In genomic region chr11:122692444-122692843, GRCh38 we compare ENCODE assay signal across 18 cellular contexts. TPM values are rescaled to one million over a fixed set of nuclear protein-coding genes. Genes with fewer than 3 reads are reported as not detected.
A peak's percentile ranks its signal among the peaks of the same experiment; 100 is the strongest.
DNase-seq lines count a peak whose midpoint lies in the region; ATAC-seq and TF ChIP-seq lines count a peak whose summit lies in the region.
"Had no signal": no experiment of that assay in that cellular context is flagged by ENCODE, and none has a peak within 500 bp of the region (broad histone marks: within the 10 kb centered on the region; RNA-seq: fewer than 3 reads in every experiment).

No MANE protein-coding gene starts in this region.

- H3K36me3 Mint-ChIP-seq in activated naive CD4-positive, alpha-beta T cell treated with anti-CD3 and anti-CD28 coated beads, Interleukin-2, amount 50 U/mL, for 24 hours = peaks cover 5% of the 10 kb centered on the region
- peaks cover 8% of the 10 kb centered on the region for H3K36me3 Mint-ChIP-seq in activated CD8-positive, alpha-beta T cell treated with anti-CD3 and anti-CD28 coated beads for 36 hours (ENCODE audit: low read depth)

- H3K79me2 ChIP-seq in hepatocyte = no peaks in the 10 kb centered on the region

- H3K4me2 ChIP-seq in hepatocyte = no peak overlapping the region

- no peak for ATAC-seq in activated CD8-positive, alpha-beta T cell treated with anti-CD3 and anti-CD28 coated beads for 36 hours

- H3K27ac ChIP-seq in hepatocyte (peak overlapping the region; percentile 62), thymus (ENCODE audit: low read depth) (peak overlapping the region; percentile 46)

- H3K4me3 Mint-ChIP-seq in activated naive CD4-positive, alpha-beta T cell treated with anti-CD3 and anti-CD28 coated beads, Interleukin-2, amount 50 U/mL, for 24 hours = peak overlapping the region; percentile 16
- no peak overlapping the region for H3K4me3 Mint-ChIP-seq in activated CD8-positive, alpha-beta T cell treated with anti-CD3 and anti-CD28 coated beads for 36 hours

- POLR2A ChIA-PET in activated CD8-positive, alpha-beta T cell treated with anti-CD3 and anti-CD28 coated beads for 36 hours (lab: Charles Lee) = interaction anchor here (0.6 to 1.5 kb wide), 3 partner anchors 21 to 48 kb away, joined by 3 to 4 read pairs (median 3); no protein-coding TSS in a partner anchor

- peaks cover under 1% of the 10 kb centered on the region for H3K9me3 Mint-ChIP-seq in activated naive CD4-positive, alpha-beta T cell treated with anti-CD3 and anti-CD28 coated beads, Interleukin-2, amount 50 U/mL, for 24 hours
- H3K9me3 Mint-ChIP-seq in activated CD8-positive, alpha-beta T cell treated with anti-CD3 and anti-CD28 coated beads for 36 hours = no peaks in the 10 kb centered on the region

- H3K27me3 ChIP-seq in hepatocyte (no peaks in the 10 kb centered on the region), thymus (ENCODE audit: control insufficient read depth, insufficient read depth) (no peaks in the 10 kb centered on the region)
- H3K27me3 ChIP-seq: right atrium auricular region, vagina had no signal

- peaks cover 17% of the 10 kb centered on the region for H3K4me1 ChIP-seq in hepatocyte (ENCODE audit: insufficient read depth)
- peaks cover 61% of the 10 kb centered on the region for H3K4me1 ChIP-seq in thymus (ENCODE audit: control insufficient read depth, insufficient read depth, low read length)

- no peaks in the 10 kb centered on the region for H3K27me3 Mint-ChIP-seq in activated naive CD4-positive, alpha-beta T cell treated with anti-CD3 and anti-CD28 coated beads, Interleukin-2, amount 50 U/mL, for 24 hours
- no peaks in the 10 kb centered on the region for H3K27me3 Mint-ChIP-seq in activated CD8-positive, alpha-beta T cell treated with anti-CD3 and anti-CD28 coated beads for 36 hours

- H2AFZ ChIP-seq in hepatocyte = no peak overlapping the region

- no peak for DNase-seq in activated naive CD4-positive, alpha-beta T cell (lab: John Stamatoyannopoulos, UW)
- DNase-seq in activated CD8-positive, alpha-beta T cell treated with anti-CD3 and anti-CD28 coated beads for 36 hours = no peak
- DNase-seq in hepatocyte (ENCODE audit: low spot score) (no peak), NCI-H774 (lab: John Stamatoyannopoulos, UW) (no peak), NCI-H1417 (lab: John Stamatoyannopoulos, UW) (no peak), NCI-H146 treated with DMSO at 0.1 percent for 48 hours (lab: John Stamatoyannopoulos, UW; ENCODE audit: unreplicated experiment) (no peak)
- DNase-seq: ACHN; activated CD4-positive, alpha-beta T cell treated with anti-CD3 and anti-CD28 coated beads, Interleukin-2, amount 50 U/mL, for 4 hours; activated gamma-delta T cell; erythroblast; NK-92 treated with Interleukin-12 subunit alpha and Interleukin-12 subunit beta, amount 100 ng/mL, for 24 hours; SHP77; stimulated activated CD4-positive, alpha-beta T cell treated with anti-CD3 and anti-CD28 coated beads, Interleukin-4, amount 100 ng/mL, for 1 hour; T-helper 9 cell had no signal

- 68% methylated on average over 6 of the region's 6 CpGs for WGBS in hepatocyte (ENCODE audit: low lambda C conversion rate, missing lambda C conversion rate)
- 95% methylated on average over 6 of the region's 6 CpGs for WGBS in thymus

- no peaks in the 10 kb centered on the region for H4K20me1 ChIP-seq in hepatocyte (ENCODE audit: insufficient read depth, poor library complexity, severe bottlenecking)

- H3K36me3 ChIP-seq in hepatocyte (replicated peaks; ENCODE audit: insufficient read depth, low read depth) (no peaks in the 10 kb centered on the region), thymus (ENCODE audit: control insufficient read depth, insufficient read depth) (no peaks in the 10 kb centered on the region)
- H3K36me3 ChIP-seq: right atrium auricular region, vagina had no signal

- CTCF ChIA-PET in activated CD8-positive, alpha-beta T cell treated with anti-CD3 and anti-CD28 coated beads for 36 hours (lab: Charles Lee) = interaction anchor here (0.6 to 2.6 kb wide), 3 partner anchors 20 to 165 kb away, joined by 3 to 24 read pairs (median 3); no protein-coding TSS in a partner anchor

- H3K9me3 ChIP-seq in hepatocyte (ENCODE audit: low read depth) (no peaks in the 10 kb centered on the region), thymus (ENCODE audit: control insufficient read depth) (no peaks in the 10 kb centered on the region)
- H3K9me3 ChIP-seq: right atrium auricular region, vagina had no signal

- H3K27ac Mint-ChIP-seq in activated naive CD4-positive, alpha-beta T cell treated with anti-CD3 and anti-CD28 coated beads, Interleukin-2, amount 50 U/mL, for 24 hours = peak overlapping the region; percentile 57
- peak overlapping the region; percentile 66 for H3K27ac Mint-ChIP-seq in activated CD8-positive, alpha-beta T cell treated with anti-CD3 and anti-CD28 coated beads for 36 hours

- no peak overlapping the region for H3K4me3 ChIP-seq in hepatocyte
- H3K4me3 ChIP-seq in thymus (ENCODE audit: low read length) = no peak overlapping the region
- H3K4me3 ChIP-seq: right atrium auricular region, vagina had no signal

- H3K4me1 Mint-ChIP-seq in activated naive CD4-positive, alpha-beta T cell treated with anti-CD3 and anti-CD28 coated beads, Interleukin-2, amount 50 U/mL, for 24 hours = peaks cover 82% of the 10 kb centered on the region
- H3K4me1 Mint-ChIP-seq in activated CD8-positive, alpha-beta T cell treated with anti-CD3 and anti-CD28 coated beads for 36 hours (ENCODE audit: low read depth) = peaks cover 80% of the 10 kb centered on the region

- intact Hi-C loops in activated CD8-positive, alpha-beta T cell treated with anti-CD3 and anti-CD28 coated beads for 36 hours (cut with micrococcal nuclease) = loop anchor here (10.0 kb wide), 1 partner anchor 162 kb away; no protein-coding TSS in a partner anchor

- no peak for TF ChIP-seq CTCF in activated CD8-positive, alpha-beta T cell treated with anti-CD3 and anti-CD28 coated beads for 36 hours (IDR thresholded peaks at IDR 0.05)
- TF ChIP-seq CTCF in hepatocyte (IDR thresholded peaks at IDR 0.05; ENCODE audit: poor library complexity) = no peak

- H3K9me2 ChIP-seq in hepatocyte (replicated peaks; ENCODE audit: insufficient read depth) = no peaks in the 10 kb centered on the region

RNA-seq across cellular contexts. Expression of gene UBASH3B, which starts 36.9 kb away (rescaled TPM):
- total RNA-seq in activated CD8-positive, alpha-beta T cell treated with anti-CD3 and anti-CD28 coated beads for 36 hours = 10 to 100 TPM; 36.1 to 40.6 TPM
- total RNA-seq in hepatocyte = 5.2 and 11.1 TPM in 2 replicates
- polyA plus RNA-seq in hepatocyte (5.1 and 9.1 TPM in 2 replicates), thymus (11.2 TPM)
